ENCODE assay signal across 27 cellular contexts in genomic region chr21:25897383-25897782, GRCh38.
"Had no signal": no experiment of that assay in that cellular context is flagged by ENCODE, and none has a peak within 500 bp of the region (broad histone marks: within the 10 kb centered on the region; RNA-seq: fewer than 3 reads in every experiment).

No MANE protein-coding gene starts in this region.

- H3K4me3 ChIP-seq: adrenal gland, ascending aorta, cardiac muscle cell, coronary artery, esophagus muscularis mucosa, thoracic aorta, vagina had no signal

- H3K27ac Mint-ChIP-seq: activated CD4-positive, alpha-beta memory T cell treated with anti-CD3 and anti-CD28 coated beads for 36 hours; activated naive CD4-positive, alpha-beta T cell treated with anti-CD3 and anti-CD28 coated beads for 36 hours; activated naive CD8-positive, alpha-beta T cell treated with anti-CD3 and anti-CD28 coated beads for 36 hours; activated T-helper 1 cell treated with anti-CD3 and anti-CD28 coated beads, Interleukin-12 subunit alpha, Interleukin-12 subunit beta, Interleukin-2, Interleukin-4 antibody, amounts not matched to agents 30 ng/mL and 10 ng/mL and 1 ng/mL, durations not matched to agents 14 hours and 24 hours and 36 hours had no signal

- H3K4me3 Mint-ChIP-seq: activated CD4-positive, alpha-beta memory T cell treated with anti-CD3 and anti-CD28 coated beads for 36 hours; activated naive CD4-positive, alpha-beta T cell treated with anti-CD3 and anti-CD28 coated beads for 36 hours; activated naive CD8-positive, alpha-beta T cell treated with anti-CD3 and anti-CD28 coated beads for 36 hours; activated T-helper 1 cell treated with anti-CD3 and anti-CD28 coated beads, Interleukin-12 subunit alpha, Interleukin-12 subunit beta, Interleukin-2, Interleukin-4 antibody, amounts not matched to agents 30 ng/mL and 10 ng/mL and 1 ng/mL, durations not matched to agents 14 hours and 24 hours and 36 hours; brain; naive thymus-derived CD4-positive, alpha-beta T cell; neural crest cell had no signal

- H3K36me3 ChIP-seq: adrenal gland, vagina had no signal

- H3K4me1 ChIP-seq: ascending aorta, foreskin keratinocyte, parathyroid adenoma had no signal

- H3K36me3 Mint-ChIP-seq: activated CD4-positive, alpha-beta memory T cell treated with anti-CD3 and anti-CD28 coated beads for 36 hours had no signal

- DNase-seq: activated CD4-positive, alpha-beta memory T cell treated with anti-CD3 and anti-CD28 coated beads for 36 hours; activated CD4-positive, alpha-beta T cell treated with anti-CD3 and anti-CD28 coated beads for 4 hours; activated CD8-positive, alpha-beta memory T cell treated with anti-CD3 and anti-CD28 coated beads, Interleukin-2, amount 50 U/mL, for 4 hours; activated effector memory CD4-positive, alpha-beta T cell treated with anti-CD3 and anti-CD28 coated beads, Interleukin-2, amount 50 U/mL, for 16 hours; activated naive CD4-positive, alpha-beta T cell treated with anti-CD3 and anti-CD28 coated beads for 36 hours; activated naive CD8-positive, alpha-beta T cell treated with anti-CD3 and anti-CD28 coated beads for 36 hours; activated T-cell treated with anti-CD3 and anti-CD28 coated beads, Interleukin-2, amount 50 U/mL, for 1 hour; adrenal gland; foreskin keratinocyte; left cardiac atrium; midbrain; naive thymus-derived CD4-positive, alpha-beta T cell; occipital lobe; right cardiac atrium; stimulated activated CD4-positive, alpha-beta T cell treated with anti-CD3 and anti-CD28 coated beads, Interleukin-2, amount 100 ng/mL, for 48 hours; stimulated activated naive CD4-positive, alpha-beta T cell treated with Interleukin-2 at 50 U/mL for 16 hours; trophoblast cell had no signal

- H3K27me3 Mint-ChIP-seq: activated CD4-positive, alpha-beta memory T cell treated with anti-CD3 and anti-CD28 coated beads for 36 hours; activated naive CD8-positive, alpha-beta T cell treated with anti-CD3 and anti-CD28 coated beads for 36 hours; brain; naive thymus-derived CD4-positive, alpha-beta T cell had no signal

- H3K9me3 ChIP-seq: adrenal gland, ascending aorta, esophagus muscularis mucosa, thoracic aorta, vagina had no signal

- H3K27me3 ChIP-seq: adrenal gland, ascending aorta, cardiac muscle cell, esophagus muscularis mucosa, foreskin keratinocyte, vagina had no signal

- H3K27ac ChIP-seq: cardiac muscle cell, coronary artery, esophagus muscularis mucosa, foreskin keratinocyte, parathyroid adenoma, vagina had no signal

- H3K9me3 Mint-ChIP-seq: activated CD4-positive, alpha-beta memory T cell treated with anti-CD3 and anti-CD28 coated beads for 36 hours; activated naive CD4-positive, alpha-beta T cell treated with anti-CD3 and anti-CD28 coated beads for 36 hours; activated naive CD8-positive, alpha-beta T cell treated with anti-CD3 and anti-CD28 coated beads for 36 hours; activated T-helper 1 cell treated with anti-CD3 and anti-CD28 coated beads, Interleukin-12 subunit alpha, Interleukin-12 subunit beta, Interleukin-2, Interleukin-4 antibody, amounts not matched to agents 30 ng/mL and 10 ng/mL and 1 ng/mL, durations not matched to agents 14 hours and 24 hours and 36 hours; naive thymus-derived CD4-positive, alpha-beta T cell had no signal

- ATAC-seq: foreskin keratinocyte; left cardiac atrium; naive thymus-derived CD4-positive, alpha-beta T cell; right cardiac atrium had no signal
